In the genomic region with DNA sequence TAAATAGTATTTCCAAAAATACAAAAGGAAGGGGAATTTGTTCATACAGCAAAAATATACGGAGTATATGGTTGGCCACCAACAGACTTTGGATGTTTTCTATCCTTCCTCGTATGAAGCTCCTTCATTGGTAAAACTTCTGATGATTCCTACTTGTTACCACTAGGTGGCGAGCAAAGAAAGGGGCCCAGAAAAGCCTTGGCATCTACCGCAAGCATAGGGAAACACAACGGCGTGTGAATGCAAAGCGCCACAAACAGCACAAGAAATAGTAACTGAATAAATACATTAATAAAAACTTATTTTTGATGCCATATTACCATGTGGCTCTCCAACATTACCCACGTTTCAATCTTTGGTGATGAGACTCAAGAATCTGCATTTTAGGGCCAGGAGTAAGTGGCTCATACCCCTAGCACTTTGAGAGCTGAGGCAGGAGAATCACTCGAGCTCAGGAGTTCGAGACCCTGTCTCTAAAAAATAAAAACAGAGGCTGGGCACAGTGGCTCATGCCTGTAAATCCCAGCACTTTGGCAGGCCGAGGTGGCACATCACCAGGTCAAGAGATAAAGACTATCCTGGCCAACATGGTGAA, we compare ENCODE assay signal across 8 cellular contexts. TPM values are rescaled to one million over a fixed set of nuclear protein-coding genes. Genes with fewer than 3 reads are reported as not detected.
A peak's percentile ranks its signal among the peaks of the same experiment; 100 is the strongest.
DNase-seq lines count a peak whose midpoint lies in the region; ATAC-seq and TF ChIP-seq lines count a peak whose summit lies in the region.

No MANE protein-coding gene starts in this region.

- no peak overlapping the region for H3K27ac Mint-ChIP-seq in activated T-helper 1 cell treated with anti-CD3 and anti-CD28 coated beads, Interleukin-12 subunit alpha, Interleukin-12 subunit beta, Interleukin-2, Interleukin-4 antibody, amounts not matched to agents 30 ng/mL and 10 ng/mL and 1 ng/mL, durations not matched to agents 14 hours and 24 hours and 36 hours
- peak overlapping the region; percentile 33 to 49 for H3K27ac Mint-ChIP-seq in natural killer cell treated with Interleukin-12 subunit alpha and Interleukin-12 subunit beta and Interleukin-15 and Interleukin-18, amount 100 ng/mL, for 72 hours

- intact Hi-C loops in PC-9 (cut with micrococcal nuclease; ENCODE audit: unreplicated experiment) (loop anchor here (1.0 to 10.0 kb wide), 5 partner anchors 57 to 279 kb away; partner anchors contain the start of genes CRK, RILP and SCARF1), thyroid gland (cut with DNase I) (loop anchor here (5.0 kb wide), 1 partner anchor 152 kb away; the partner anchor contains the start of gene INPP5K)
- intact Hi-C loops in activated T-helper 1 cell treated with anti-CD3 and anti-CD28 coated beads, Interleukin-12 subunit alpha, Interleukin-12 subunit beta, Interleukin-2, Interleukin-4 antibody, amounts not matched to agents 30 ng/mL and 10 ng/mL and 1 ng/mL, durations not matched to agents 14 hours and 24 hours and 36 hours (cut with micrococcal nuclease) = loop anchor here (1.0 to 10.0 kb wide), 8 partner anchors 11 to 969 kb away; partner anchors contain the start of genes PITPNA, SGSM2, SLC43A2 and TSR1

- H3F3A ChIP-seq in PC-9 (ENCODE audit: insufficient read depth, low read depth) = peaks cover 96% of the 10 kb centered on the region

- H3K27me3 Mint-ChIP-seq in activated T-helper 1 cell treated with anti-CD3 and anti-CD28 coated beads, Interleukin-12 subunit alpha, Interleukin-12 subunit beta, Interleukin-2, Interleukin-4 antibody, amounts not matched to agents 30 ng/mL and 10 ng/mL and 1 ng/mL, durations not matched to agents 14 hours and 24 hours and 36 hours (ENCODE audit: insufficient read depth) = no peaks in the 10 kb centered on the region
- no peaks in the 10 kb centered on the region for H3K27me3 Mint-ChIP-seq in natural killer cell treated with Interleukin-12 subunit alpha and Interleukin-12 subunit beta and Interleukin-15 and Interleukin-18, amount 100 ng/mL, for 72 hours

- whole genome bisulfite sequencing in thyroid gland, 2 donors = 10 to 13% methylated on average over 11 of the region's 11 CpGs

- H3K4me2 ChIP-seq in Karpas-422 (ENCODE audit: low read depth, low read length, poor library complexity, severe bottlenecking) = peak overlapping the region; percentile 36
- peak overlapping the region; percentile 10; the same call in 1 of the 2 replicates for H3K4me2 ChIP-seq in PC-9

- H3K4me1 ChIP-seq in Karpas-422 (ENCODE audit: low read length) = peaks cover 36% of the 10 kb centered on the region
- peaks cover 40% of the 10 kb centered on the region for H3K4me1 ChIP-seq in PC-9 (replicated peaks; ENCODE audit: insufficient read depth)
- peaks cover 14 to 44% of the 10 kb centered on the region in 2 donors for H3K4me1 ChIP-seq in thyroid gland

- no peaks in the 10 kb centered on the region for H3K9me2 ChIP-seq in Karpas-422 (replicated peaks; ENCODE audit: insufficient read depth, low read length)
- H3K9me2 ChIP-seq in PC-9 (ENCODE audit: insufficient read depth) = no peaks in the 10 kb centered on the region

- TF ChIP-seq POLR2A in thyroid gland (IDR thresholded peaks at IDR 0.05) = no peak

- H3K27ac ChIP-seq in Karpas-422 (ENCODE audit: low read length) (no peak overlapping the region), PC-9 (peak overlapping the region; percentile 47; the same call in 1 of the 2 replicates), thyroid gland (peak overlapping the region in 2 of 3 donors; percentile 54 to 56)

- peaks cover 47% of the 10 kb centered on the region for H3K4me1 Mint-ChIP-seq in activated T-helper 1 cell treated with anti-CD3 and anti-CD28 coated beads, Interleukin-12 subunit alpha, Interleukin-12 subunit beta, Interleukin-2, Interleukin-4 antibody, amounts not matched to agents 30 ng/mL and 10 ng/mL and 1 ng/mL, durations not matched to agents 14 hours and 24 hours and 36 hours (ENCODE audit: low read depth)
- H3K4me1 Mint-ChIP-seq in natural killer cell treated with Interleukin-12 subunit alpha and Interleukin-12 subunit beta and Interleukin-15 and Interleukin-18, amount 100 ng/mL, for 72 hours (ENCODE audit: low read depth in 2 of 2) = peaks cover 41 to 58% of the 10 kb centered on the region in 2 donors

- H3K9me3 Mint-ChIP-seq in activated T-helper 1 cell treated with anti-CD3 and anti-CD28 coated beads, Interleukin-12 subunit alpha, Interleukin-12 subunit beta, Interleukin-2, Interleukin-4 antibody, amounts not matched to agents 30 ng/mL and 10 ng/mL and 1 ng/mL, durations not matched to agents 14 hours and 24 hours and 36 hours = no peaks in the 10 kb centered on the region
- no peaks in the 10 kb centered on the region for H3K9me3 Mint-ChIP-seq in natural killer cell treated with Interleukin-12 subunit alpha and Interleukin-12 subunit beta and Interleukin-15 and Interleukin-18, amount 100 ng/mL, for 72 hours

- no TSS peak for BruUV-seq in PC-9 (replicated peaks; lab: Mats Ljungman, UMichigan)

- H3K4me3 ChIP-seq in Karpas-422 (ENCODE audit: low read length) = no peak overlapping the region
- no peak overlapping the region for H3K4me3 ChIP-seq in PC-9
- no peak overlapping the region for H3K4me3 ChIP-seq in fibroblast of mammary gland (ENCODE audit: control insufficient read depth, low read depth, low read length)
- no peak overlapping the region for H3K4me3 ChIP-seq in thyroid gland (replicated peaks in 1 of 3)

- H3K27me3 ChIP-seq in Karpas-422 (ENCODE audit: low read length) = no peaks in the 10 kb centered on the region
- H3K27me3 ChIP-seq in PC-9 (ENCODE audit: insufficient read depth, low read depth) = no peaks in the 10 kb centered on the region
- H3K27me3 ChIP-seq in thyroid gland = no peaks in the 10 kb centered on the region

- CTCF ChIA-PET in PC-9 (lab: Charles Lee) = interaction anchor here (0.5 to 2.6 kb wide), 26 partner anchors 9 to 606 kb away, joined by 3 to 32 read pairs (median 4); partner anchors contain the start of genes CRK, INPP5K and RILP

- H3K4me3 Mint-ChIP-seq in activated T-helper 1 cell treated with anti-CD3 and anti-CD28 coated beads, Interleukin-12 subunit alpha, Interleukin-12 subunit beta, Interleukin-2, Interleukin-4 antibody, amounts not matched to agents 30 ng/mL and 10 ng/mL and 1 ng/mL, durations not matched to agents 14 hours and 24 hours and 36 hours = no peak overlapping the region
- H3K4me3 Mint-ChIP-seq in natural killer cell treated with Interleukin-12 subunit alpha and Interleukin-12 subunit beta and Interleukin-15 and Interleukin-18, amount 100 ng/mL, for 72 hours = no peak overlapping the region

- peaks cover 34% of the 10 kb centered on the region for H3K36me3 ChIP-seq in Karpas-422 (ENCODE audit: insufficient read depth, low read length)
- peaks cover 31% of the 10 kb centered on the region for H3K36me3 ChIP-seq in PC-9 (ENCODE audit: low read depth)
- H3K36me3 ChIP-seq in thyroid gland = peaks cover 11 to 15% of the 10 kb centered on the region in 2 donors

- DNase-seq in DMS114 treated with DMSO at 0.1 percent for 48 hours (lab: John Stamatoyannopoulos, UW; ENCODE audit: unreplicated experiment) (peak; percentile 86), Karpas-422 (peak; percentile 92), PC-9 (peak; percentile 56 to 74), fibroblast of mammary gland (ENCODE audit: low read depth) (peak; percentile 82), thyroid gland (peak; percentile 47 to 57)
- DNase-seq in activated T-helper 1 cell treated with anti-CD3 and anti-CD28 coated beads, Interleukin-12 subunit alpha, Interleukin-12 subunit beta, Interleukin-2, Interleukin-4 antibody, amounts not matched to agents 30 ng/mL and 10 ng/mL and 1 ng/mL, durations not matched to agents 14 hours and 24 hours and 36 hours (ENCODE audit: low spot score) = peak; percentile 48
- DNase-seq in natural killer cell treated with Interleukin-12 subunit alpha and Interleukin-12 subunit beta and Interleukin-15 and Interleukin-18, amount 100 ng/mL, for 72 hours (ENCODE audit: low spot score) = peak; percentile 73

- H3K9me3 ChIP-seq in Karpas-422 (ENCODE audit: low read length) (no peaks in the 10 kb centered on the region), PC-9 (ENCODE audit: insufficient read depth, low read depth) (no peaks in the 10 kb centered on the region), thyroid gland (no peaks in the 10 kb centered on the region)

- POLR2A ChIA-PET in PC-9 (lab: Charles Lee; ENCODE audit: unreplicated experiment) = interaction anchor here (0.5 to 1.0 kb wide), 9 partner anchors 26 to 434 kb away, joined by 3 to 7 read pairs (median 4); no protein-coding TSS in a partner anchor

- H3K9ac ChIP-seq in Karpas-422 (ENCODE audit: low read length) = no peak overlapping the region

- H3K79me2 ChIP-seq in Karpas-422 (ENCODE audit: low read length) = peaks cover 98% of the 10 kb centered on the region
- peaks cover 100% of the 10 kb centered on the region for H3K79me2 ChIP-seq in PC-9 (ENCODE audit: low read depth)

- H3K36me3 Mint-ChIP-seq in activated T-helper 1 cell treated with anti-CD3 and anti-CD28 coated beads, Interleukin-12 subunit alpha, Interleukin-12 subunit beta, Interleukin-2, Interleukin-4 antibody, amounts not matched to agents 30 ng/mL and 10 ng/mL and 1 ng/mL, durations not matched to agents 14 hours and 24 hours and 36 hours (ENCODE audit: low read depth) = peaks cover 30% of the 10 kb centered on the region
- H3K36me3 Mint-ChIP-seq in natural killer cell treated with Interleukin-12 subunit alpha and Interleukin-12 subunit beta and Interleukin-15 and Interleukin-18, amount 100 ng/mL, for 72 hours = peaks cover 11% of the 10 kb centered on the region

- H2AFZ ChIP-seq in Karpas-422 (ENCODE audit: low read length) (no peak overlapping the region), PC-9 (no peak overlapping the region)

- TF ChIP-seq CTCF in PC-9 (conservative IDR thresholded peaks at IDR 0.05) = peak; percentile 97
- peak; percentile 92 for TF ChIP-seq CTCF in fibroblast of mammary gland (conservative IDR thresholded peaks at IDR 0.05; ENCODE audit: control insufficient read depth, insufficient read depth, low read depth, low read length)
- peak; percentile 74 to 87 (median 82) for TF ChIP-seq CTCF in thyroid gland (IDR thresholded peaks at IDR 0.05)

- ATAC-seq in natural killer cell treated with Interleukin-12 subunit alpha and Interleukin-12 subunit beta and Interleukin-15 and Interleukin-18, amount 100 ng/mL, for 72 hours = peak; percentile 68 to 75
- no peak for ATAC-seq in GM18909 (IDR thresholded peaks at IDR 0.05; ENCODE audit: poor library complexity, unreplicated experiment)

- H4K20me1 ChIP-seq in Karpas-422 (ENCODE audit: insufficient read depth, low read depth, low read length) (peaks cover 58% of the 10 kb centered on the region), PC-9 (ENCODE audit: insufficient read depth) (peaks cover 99% of the 10 kb centered on the region)

RNA-seq across cellular contexts. Expression of gene YWHAE, which starts 34.5 kb away (rescaled TPM):
- 189 and 298 TPM in 2 replicates for total RNA-seq in Karpas-422 (2014; rRNA removed; shearing (Covaris generic); ENCODE audit: low replicate concordance)
- total RNA-seq in PC-9 (2021) = 841 and 1,140 TPM in 2 replicates
- 439 and 444 TPM in 2 replicates for total RNA-seq in activated T-helper 1 cell treated with anti-CD3 and anti-CD28 coated beads, Interleukin-12 subunit alpha, Interleukin-12 subunit beta, Interleukin-2, Interleukin-4 antibody, amounts not matched to agents 30 ng/mL and 10 ng/mL and 1 ng/mL, durations not matched to agents 14 hours and 24 hours and 36 hours
- 100 to 1,000 TPM; 365 to 407 TPM for total RNA-seq in natural killer cell treated with Interleukin-12 subunit alpha and Interleukin-12 subunit beta and Interleukin-15 and Interleukin-18, amount 100 ng/mL, for 72 hours
- 1,000 to 10,000 TPM in 1 of 4 donors, 100 to 1,000 TPM in 3; 553 to 1,135 (median 724) TPM for total RNA-seq in thyroid gland
